17 cellular contexts compared by ENCODE assay signal in genomic region chr17:58097384-58098088, GRCh38. TPM values are rescaled to one million over a fixed set of nuclear protein-coding genes. Genes with fewer than 3 reads are reported as not detected.
DNase-seq lines count a peak whose midpoint lies in the region; ATAC-seq, FAIRE-seq and TF ChIP-seq lines count a peak whose summit lies in the region.
"Had no signal": no experiment of that assay in that cellular context is flagged by ENCODE, and none has a peak within 500 bp of the region (broad histone marks: within the 10 kb centered on the region; RNA-seq: fewer than 3 reads in every experiment).

No MANE protein-coding gene starts in this region.

- DNase-seq in activated CD8-positive, alpha-beta memory T cell treated with anti-CD3 and anti-CD28 coated beads for 24 hours, result peak; percentile 33
- no peak for DNase-seq in activated CD8-positive, alpha-beta memory T cell treated with anti-CD3 and anti-CD28 coated beads, Interleukin-2, amount 10 ng/mL, durations not matched to agents 7 days and 5 days
- DNase-seq in HTR-8/SVneo (ENCODE audit: insufficient read length, low spot score) (no peak), cerebellar cortex (ENCODE audit: low spot score) (peak; percentile 55), type B pancreatic cell (ENCODE audit: extremely low spot score, unreplicated experiment) (peak; percentile 34), Kasumi-1 (lab: John Stamatoyannopoulos, UW) (no peak), NCI-H187 (lab: John Stamatoyannopoulos, UW) (no peak)
- DNase-seq in activated T-helper 2 cell treated with anti-CD3 and anti-CD28 coated beads, Interferon-gamma antibody, Interleukin-2, Interleukin-4, amounts not matched to agents 10 μg/mL and 5 μg/mL and 100 μg/mL, durations not matched to agents 14 hours and 24 hours and 36 hours (ENCODE audit: low spot score), result no peak
- DNase-seq: GF-D8, NCI-H1436, NCI-H2029, NCI-H446, NCI-H748 treated with DMSO at 0.1 percent for 48 hours had no signal

- no peak overlapping the region for H3K4me3 Mint-ChIP-seq in activated CD8-positive, alpha-beta memory T cell treated with anti-CD3 and anti-CD28 coated beads, Interleukin-2, amount 10 ng/mL, durations not matched to agents 7 days and 5 days
- no peak overlapping the region for H3K4me3 Mint-ChIP-seq in type B pancreatic cell
- H3K4me3 Mint-ChIP-seq in activated T-helper 2 cell treated with anti-CD3 and anti-CD28 coated beads, Interferon-gamma antibody, Interleukin-2, Interleukin-4, amounts not matched to agents 10 μg/mL and 5 μg/mL and 100 μg/mL, durations not matched to agents 14 hours and 24 hours and 36 hours (ENCODE audit: low read depth), result no peak overlapping the region
- H3K4me3 Mint-ChIP-seq: CD14-positive monocyte had no signal

- CTCF ChIA-PET in activated CD8-positive, alpha-beta memory T cell treated with anti-CD3 and anti-CD28 coated beads, Interleukin-2, amount 10 ng/mL, durations not matched to agents 7 days and 5 days (lab: Charles Lee), result interaction anchor here (1.0 kb wide), 1 partner anchor 75 kb away, joined by 3 read pairs; no protein-coding TSS in a partner anchor

- H3K27me3 Mint-ChIP-seq in activated CD8-positive, alpha-beta memory T cell treated with anti-CD3 and anti-CD28 coated beads, Interleukin-2, amount 10 ng/mL, durations not matched to agents 7 days and 5 days, result peaks cover 3% of the 10 kb centered on the region
- no peaks in the 10 kb centered on the region for H3K27me3 Mint-ChIP-seq in type B pancreatic cell
- peaks cover 7% of the 10 kb centered on the region for H3K27me3 Mint-ChIP-seq in activated T-helper 2 cell treated with anti-CD3 and anti-CD28 coated beads, Interferon-gamma antibody, Interleukin-2, Interleukin-4, amounts not matched to agents 10 μg/mL and 5 μg/mL and 100 μg/mL, durations not matched to agents 14 hours and 24 hours and 36 hours (ENCODE audit: low read depth)

- TF ChIP-seq CTCF in type B pancreatic cell (conservative IDR thresholded peaks at IDR 0.05), result no peak

- no peak overlapping the region for H3K27ac Mint-ChIP-seq in activated CD8-positive, alpha-beta memory T cell treated with anti-CD3 and anti-CD28 coated beads, Interleukin-2, amount 10 ng/mL, durations not matched to agents 7 days and 5 days
- H3K27ac Mint-ChIP-seq in type B pancreatic cell, result no peak overlapping the region
- H3K27ac Mint-ChIP-seq in activated T-helper 2 cell treated with anti-CD3 and anti-CD28 coated beads, Interferon-gamma antibody, Interleukin-2, Interleukin-4, amounts not matched to agents 10 μg/mL and 5 μg/mL and 100 μg/mL, durations not matched to agents 14 hours and 24 hours and 36 hours, result no peak overlapping the region

- H3K36me3 Mint-ChIP-seq in activated CD8-positive, alpha-beta memory T cell treated with anti-CD3 and anti-CD28 coated beads, Interleukin-2, amount 10 ng/mL, durations not matched to agents 7 days and 5 days, result peaks cover 14% of the 10 kb centered on the region
- no peaks in the 10 kb centered on the region for H3K36me3 Mint-ChIP-seq in type B pancreatic cell
- peaks cover 17% of the 10 kb centered on the region for H3K36me3 Mint-ChIP-seq in activated T-helper 2 cell treated with anti-CD3 and anti-CD28 coated beads, Interferon-gamma antibody, Interleukin-2, Interleukin-4, amounts not matched to agents 10 μg/mL and 5 μg/mL and 100 μg/mL, durations not matched to agents 14 hours and 24 hours and 36 hours (ENCODE audit: low read depth)

- H3K9me3 Mint-ChIP-seq in activated CD8-positive, alpha-beta memory T cell treated with anti-CD3 and anti-CD28 coated beads, Interleukin-2, amount 10 ng/mL, durations not matched to agents 7 days and 5 days (ENCODE audit: low read depth), result no peaks in the 10 kb centered on the region
- no peaks in the 10 kb centered on the region for H3K9me3 Mint-ChIP-seq in type B pancreatic cell
- no peaks in the 10 kb centered on the region for H3K9me3 Mint-ChIP-seq in activated T-helper 2 cell treated with anti-CD3 and anti-CD28 coated beads, Interferon-gamma antibody, Interleukin-2, Interleukin-4, amounts not matched to agents 10 μg/mL and 5 μg/mL and 100 μg/mL, durations not matched to agents 14 hours and 24 hours and 36 hours
- H3K9me3 Mint-ChIP-seq: CD14-positive monocyte had no signal

- intact Hi-C loops in activated T-helper 2 cell treated with anti-CD3 and anti-CD28 coated beads, Interferon-gamma antibody, Interleukin-2, Interleukin-4, amounts not matched to agents 10 μg/mL and 5 μg/mL and 100 μg/mL, durations not matched to agents 14 hours and 24 hours and 36 hours (cut with micrococcal nuclease), result no loop called here

- no peak for ATAC-seq in activated CD8-positive, alpha-beta memory T cell treated with anti-CD3 and anti-CD28 coated beads, Interleukin-2, amount 10 ng/mL, durations not matched to agents 7 days and 5 days

- FAIRE-seq in HTR-8/SVneo (lab: Jason Lieb, UNC), result peak; percentile 67
- FAIRE-seq: GM19239 had no signal

- H3K4me1 Mint-ChIP-seq in activated CD8-positive, alpha-beta memory T cell treated with anti-CD3 and anti-CD28 coated beads, Interleukin-2, amount 10 ng/mL, durations not matched to agents 7 days and 5 days, result peaks cover 9% of the 10 kb centered on the region
- H3K4me1 Mint-ChIP-seq in type B pancreatic cell (ENCODE audit: unreplicated experiment), result no peaks in the 10 kb centered on the region
- peaks cover 2% of the 10 kb centered on the region for H3K4me1 Mint-ChIP-seq in activated T-helper 2 cell treated with anti-CD3 and anti-CD28 coated beads, Interferon-gamma antibody, Interleukin-2, Interleukin-4, amounts not matched to agents 10 μg/mL and 5 μg/mL and 100 μg/mL, durations not matched to agents 14 hours and 24 hours and 36 hours (ENCODE audit: low read depth)
- H3K4me1 Mint-ChIP-seq: CD14-positive monocyte had no signal

RNA-seq across cellular contexts. Expression of gene DYNLL2, which starts 14.3 kb away (rescaled TPM):
- total RNA-seq in activated CD8-positive, alpha-beta memory T cell treated with anti-CD3 and anti-CD28 coated beads, Interleukin-2, amount 10 ng/mL, durations not matched to agents 7 days and 5 days, result 10 to 100 TPM; 23.7 to 31.0 TPM
- 41.6 and 42.5 TPM in 2 replicates for total RNA-seq in type B pancreatic cell (ENCODE audit: low replicate concordance)
- total RNA-seq in activated T-helper 2 cell treated with anti-CD3 and anti-CD28 coated beads, Interferon-gamma antibody, Interleukin-2, Interleukin-4, amounts not matched to agents 10 μg/mL and 5 μg/mL and 100 μg/mL, durations not matched to agents 14 hours and 24 hours and 36 hours, result 33.3 and 33.6 TPM in 2 replicates

RNA-seq across cellular contexts. Expression of gene OR4D1, which starts 50.6 kb away (rescaled TPM):
- total RNA-seq in activated CD8-positive, alpha-beta memory T cell treated with anti-CD3 and anti-CD28 coated beads, Interleukin-2, amount 10 ng/mL, durations not matched to agents 7 days and 5 days, result under 1 TPM; 0.12 to 0.29 TPM
- total RNA-seq in type B pancreatic cell (ENCODE audit: low replicate concordance), result not detected in 2 replicates
- 0.05 and 0.09 TPM in 2 replicates for total RNA-seq in activated T-helper 2 cell treated with anti-CD3 and anti-CD28 coated beads, Interferon-gamma antibody, Interleukin-2, Interleukin-4, amounts not matched to agents 10 μg/mL and 5 μg/mL and 100 μg/mL, durations not matched to agents 14 hours and 24 hours and 36 hours
- total RNA-seq: M059J, SJCRH30 had no signal

Comparison
In these comparisons a context has a peak if more than half of its experiments do, and no peak if none do; other contexts are left out.
1. DNase-seq: peak in activated CD8-positive, alpha-beta memory T cell treated with anti-CD3 and anti-CD28 coated beads for 24 hours (single experiment), cerebellar cortex (single experiment) and type B pancreatic cell (single experiment); none in activated CD8-positive, alpha-beta memory T cell treated with anti-CD3 and anti-CD28 coated beads, Interleukin-2, amount 10 ng/mL, durations not matched to agents 7 days and 5 days (single experiment), HTR-8/SVneo (single experiment), Kasumi-1 (0 of 2), activated T-helper 2 cell treated with anti-CD3 and anti-CD28 coated beads, Interferon-gamma antibody, Interleukin-2, Interleukin-4, amounts not matched to agents 10 μg/mL and 5 μg/mL and 100 μg/mL, durations not matched to agents 14 hours and 24 hours and 36 hours (single experiment) and NCI-H187 (0 of 2).